In genomic region chr17:45641541-45641940, GRCh38 we compare ENCODE assay signal across 22 cellular contexts.
DNase-seq lines count a peak whose midpoint lies in the region; ATAC-seq and TF ChIP-seq lines count a peak whose summit lies in the region.
"Had no signal": no experiment of that assay in that cellular context is flagged by ENCODE, and none has a peak within 500 bp of the region (broad histone marks: within the 10 kb centered on the region; RNA-seq: fewer than 3 reads in every experiment).

No MANE protein-coding gene starts in this region.

- H2BK15ac ChIP-seq in mesendoderm (replicated peaks; ENCODE audit: low read depth) = no peak overlapping the region

- no CpG with 5 or more reads among the region's 5 CpGs for WGBS in mesendoderm (ENCODE audit: extremely low coverage, insufficient coverage, low lambda C conversion rate)

- DNase-seq in cardiac septum (ENCODE audit: low spot score) (peak; percentile 14), left cardiac atrium (no peak), SK-MEL-5 (ENCODE audit: low read depth, low spot score) (peak; percentile 54), mesendoderm (no peak), upper lobe of right lung (no peak), endothelial cell (ENCODE audit: low spot score) (no peak), CD14-positive monocyte (ENCODE audit: low spot score) (no peak), GM23338 (ENCODE audit: low spot score) (no peak)
- DNase-seq: COR-L47, DND-41, HFFc6, MG63, NCI-H1417, NCI-H1694 treated with DMSO at 0.1 percent for 48 hours, NCI-H2081 treated with DMSO at 0.1 percent for 48 hours, NCI-H2171 treated with DMSO at 0.1 percent for 48 hours, NCI-H524 treated with DMSO at 0.1 percent for 48 hours, NCI-H82, OCI-M1 had no signal

- intact Hi-C loops in cardiac septum (cut with DNase I) = no loop called here
- intact Hi-C loops in left cardiac atrium (cut with DNase I) = loop anchor here in 1 of 2 donors (5.0 kb wide), 2 partner anchors 191 to 211 kb away; no protein-coding TSS in a partner anchor
- intact Hi-C loops in upper lobe of right lung (cut with DNase I) = loop anchor here (10.0 kb wide), 1 partner anchor 193 kb away; no protein-coding TSS in a partner anchor
- intact Hi-C loops in CD14-positive monocyte (cut with micrococcal nuclease) = loop anchor here in 1 of 2 donors (2.0 kb wide), 1 partner anchor 189 kb away; no protein-coding TSS in a partner anchor

- H3K4me1 ChIP-seq in mesendoderm (ENCODE audit: control insufficient read depth, low read depth, low read length) (no peaks in the 10 kb centered on the region), upper lobe of right lung (no peaks in the 10 kb centered on the region), GM23338 (ENCODE audit: insufficient read depth) (peaks cover 5% of the 10 kb centered on the region; the same call in 1 of the 2 replicates)
- H3K4me1 ChIP-seq: SJSA1 had no signal

- H3K4me3 ChIP-seq in mesendoderm (ENCODE audit: low read length) = no peak overlapping the region
- no peak overlapping the region for H3K4me3 ChIP-seq in upper lobe of right lung
- H3K4me3 ChIP-seq in GM23338 = no peak overlapping the region
- H3K4me3 ChIP-seq: GM12878, MG63, SJSA1 had no signal

- H3K56ac ChIP-seq in mesendoderm (ENCODE audit: low read length) = no peak overlapping the region

- no peak for TF ChIP-seq CTCF in upper lobe of right lung (IDR thresholded peaks at IDR 0.05)
- no peak for TF ChIP-seq CTCF in endothelial cell (IDR thresholded peaks at IDR 0.05; ENCODE audit: unreplicated experiment)
- TF ChIP-seq CTCF in CD14-positive monocyte (IDR thresholded peaks at IDR 0.05) = no peak
- TF ChIP-seq CTCF in GM23338 (conservative IDR thresholded peaks at IDR 0.05; ENCODE audit: low read depth in 2 of 2) = no peak

- no peak overlapping the region for H3K9ac ChIP-seq in mesendoderm (ENCODE audit: low read length)

- H3K4me1 Mint-ChIP-seq in endothelial cell (ENCODE audit: unreplicated experiment) (peaks cover 4% of the 10 kb centered on the region), CD14-positive monocyte (peaks cover 8% of the 10 kb centered on the region), GM23338 (peaks cover 5% of the 10 kb centered on the region)

- H2AK5ac ChIP-seq in mesendoderm (ENCODE audit: low read length) = no peak overlapping the region

- no peak overlapping the region for H4K8ac ChIP-seq in mesendoderm (ENCODE audit: low read depth, low read length)

- no peak for ATAC-seq in left cardiac atrium
- peak; percentile 50 for ATAC-seq in upper lobe of right lung
- no peak for ATAC-seq in GM23338
- ATAC-seq: GM12878, Right ventricle myocardium inferior had no signal

- no peak overlapping the region for H2BK5ac ChIP-seq in mesendoderm (ENCODE audit: low read length)

- no peaks in the 10 kb centered on the region for H3F3A ChIP-seq in GM23338 (replicated peaks; ENCODE audit: low read depth)

- H3K79me1 ChIP-seq in mesendoderm (ENCODE audit: low read length) = no peaks in the 10 kb centered on the region

- H3K27ac ChIP-seq in mesendoderm (ENCODE audit: low read depth, low read length) (peak overlapping the region; percentile 36), upper lobe of right lung (no peak overlapping the region), GM23338 (ENCODE audit: low read depth) (no peak overlapping the region)
- H3K27ac ChIP-seq: SJSA1 had no signal

- no peak overlapping the region for H3K4me2 ChIP-seq in mesendoderm (ENCODE audit: low read length)
- no peak overlapping the region for H3K4me2 ChIP-seq in GM23338

- H3K9me3 ChIP-seq in upper lobe of right lung = no peaks in the 10 kb centered on the region
- H3K9me3 ChIP-seq: MG63, SJSA1 had no signal

- peaks cover 3% of the 10 kb centered on the region for H3K27me3 Mint-ChIP-seq in endothelial cell (ENCODE audit: unreplicated experiment)
- H3K27me3 Mint-ChIP-seq in CD14-positive monocyte (ENCODE audit: low read depth in 3 of 3) = peaks cover 13 to 24% (median 17%) of the 10 kb centered on the region in 3 donors
- peaks cover 10% of the 10 kb centered on the region for H3K27me3 Mint-ChIP-seq in GM23338 (ENCODE audit: insufficient read depth, low read depth, poor library complexity)

- H3K36me3 ChIP-seq in mesendoderm (ENCODE audit: control insufficient read depth, insufficient read depth, low read length) = peaks cover 2% of the 10 kb centered on the region
- peaks cover 15% of the 10 kb centered on the region for H3K36me3 ChIP-seq in upper lobe of right lung
- 0 out of 2 replicates have a peak, but pooled peaks cover 3% of the 10 kb centered on the region for H3K36me3 ChIP-seq in GM23338 (ENCODE audit: insufficient read depth)
- H3K36me3 ChIP-seq: SJSA1 had no signal

- H2AFZ ChIP-seq in GM23338 = no peak overlapping the region

- H3K9me3 Mint-ChIP-seq in endothelial cell (ENCODE audit: unreplicated experiment) = no peaks in the 10 kb centered on the region
- H3K9me3 Mint-ChIP-seq in CD14-positive monocyte = peaks cover 0 to 3% (median 0%) of the 10 kb centered on the region in 7 donors
- H3K9me3 Mint-ChIP-seq in GM23338 = no peaks in the 10 kb centered on the region
- H3K9me3 Mint-ChIP-seq: HFFc6 had no signal

- no peaks in the 10 kb centered on the region for H3K36me3 Mint-ChIP-seq in endothelial cell (ENCODE audit: low read depth, unreplicated experiment)
- H3K36me3 Mint-ChIP-seq in CD14-positive monocyte = no peaks in the 10 kb centered on the region
- H3K36me3 Mint-ChIP-seq in GM23338 (ENCODE audit: low read depth) = peaks cover 19% of the 10 kb centered on the region

- H4K5ac ChIP-seq in mesendoderm (ENCODE audit: low read length) = no peak overlapping the region

- no peak overlapping the region for H3K4me3 Mint-ChIP-seq in endothelial cell (ENCODE audit: unreplicated experiment)
- H3K4me3 Mint-ChIP-seq in CD14-positive monocyte = no peak overlapping the region
- H3K4me3 Mint-ChIP-seq in GM23338 = no peak overlapping the region
- H3K4me3 Mint-ChIP-seq: HFFc6 had no signal

- H2BK120ac ChIP-seq in mesendoderm (ENCODE audit: low read depth, low read length) = no peak overlapping the region

- no peaks in the 10 kb centered on the region for H3K27me3 ChIP-seq in mesendoderm (ENCODE audit: insufficient read depth, low read length, poor library complexity)
- peaks cover 9% of the 10 kb centered on the region for H3K27me3 ChIP-seq in upper lobe of right lung
- H3K27me3 ChIP-seq in GM23338 (ENCODE audit: insufficient read depth) = no peaks in the 10 kb centered on the region

- no peaks in the 10 kb centered on the region for H3K79me2 ChIP-seq in mesendoderm (ENCODE audit: control insufficient read depth, insufficient read depth, low read length)
- no peaks in the 10 kb centered on the region for H3K79me2 ChIP-seq in GM23338 (replicated peaks; ENCODE audit: insufficient read depth)

- H3K18ac ChIP-seq in mesendoderm (ENCODE audit: low read length) = no peak overlapping the region

- in situ Hi-C loops in SK-MEL-5 (cut with HindIII; ENCODE audit: low pct_unique_long_range_greater_than_20kb, low sequenced_read_pairs) = loop anchor here (25.0 kb wide), 1 partner anchor 221 kb away; no protein-coding TSS in a partner anchor

- H3K27ac Mint-ChIP-seq in endothelial cell (ENCODE audit: unreplicated experiment) (no peak overlapping the region), CD14-positive monocyte (no peak overlapping the region), GM23338 (no peak overlapping the region)
- H3K27ac Mint-ChIP-seq: HFFc6 had no signal

- no peak overlapping the region for H3K23ac ChIP-seq in mesendoderm (ENCODE audit: low read length)

- H4K20me1 ChIP-seq in GM23338 (replicated peaks; ENCODE audit: insufficient read depth) = peaks cover 10% of the 10 kb centered on the region; the same call in 1 of the 2 replicates

- no peaks in the 10 kb centered on the region for H3K9me2 ChIP-seq in GM23338 (ENCODE audit: insufficient read depth)

- H3K4ac ChIP-seq in mesendoderm (ENCODE audit: low read depth, low read length) = no peak overlapping the region

TF ChIP-seq in GM23338, 12 proteins besides CTCF, POLR2A, EP300 and RAD21:
- no peak for TF ChIP-seq EZH2phosphoT487 (IDR thresholded peaks at IDR 0.05; ENCODE audit: unreplicated experiment)
- no peak for TF ChIP-seq ZNF331 (CRISPR knock-in tag; IDR thresholded peaks at IDR 0.05; ENCODE audit: low read depth)

Comparison
In these comparisons a context has a peak if more than half of its experiments do, and no peak if none do; other contexts are left out.
1. DNase-seq: peak in cardiac septum (single experiment) and SK-MEL-5 (single experiment); none in left cardiac atrium (single experiment), mesendoderm (single experiment), upper lobe of right lung (single experiment), endothelial cell (single experiment), CD14-positive monocyte (single experiment) and GM23338 (single experiment).